Comparison of ENCODE assay signal across 14 cellular contexts in genomic region chr15:75225102-75225836, GRCh38. TPM values are rescaled to one million over a fixed set of nuclear protein-coding genes. Genes with fewer than 3 reads are reported as not detected.
A peak's percentile ranks its signal among the peaks of the same experiment; 100 is the strongest.
DNase-seq lines count a peak whose midpoint lies in the region; ATAC-seq, FAIRE-seq and TF ChIP-seq lines count a peak whose summit lies in the region.
"Not testable (repeated sequence)": the region's sequence is repeated elsewhere in the genome, so short reads cannot be mapped to it uniquely, and the experiment has no call there.
"Had no signal": no experiment of that assay in that cellular context is flagged by ENCODE, and none has a peak within 500 bp of the region (broad histone marks: within the 10 kb centered on the region; RNA-seq: fewer than 3 reads in every experiment).

No MANE protein-coding gene starts in this region.

- not testable (repeated sequence) for H3K27ac ChIP-seq in kidney (ENCODE audit: low read depth in 2 of 2, low read length in 2 of 2); lower lobe of right lung

- H3K9me3 ChIP-seq in T-helper 17 cell (ENCODE audit: control insufficient read depth, low read length, poor library complexity, severe bottlenecking); kidney (ENCODE audit: control insufficient read depth in 1 of 2, low read length in 2 of 2); lower lobe of right lung: not testable (repeated sequence)

- H3K4me1 Mint-ChIP-seq in T-helper 17 cell; neural crest cell; stimulated activated effector memory CD8-positive, alpha-beta T cell treated with anti-CD3 and anti-CD28 coated beads, Interleukin-12 subunit alpha, Interleukin-12 subunit beta, amount 100 ng/mL, for 72 hours: not testable (repeated sequence)

- not testable (repeated sequence) for H3K4me3 ChIP-seq in H7 (ENCODE audit: insufficient read depth, low read depth, low read length); kidney (ENCODE audit: low read length in 2 of 2); lower lobe of right lung

- peak; percentile 29 for DNase-seq in H7
- DNase-seq in T-helper 17 cell; lower lobe of right lung; neural crest cell (ENCODE audit: low read depth, low spot score); stimulated activated effector memory CD8-positive, alpha-beta T cell treated with anti-CD3 and anti-CD28 coated beads, Interleukin-12 subunit alpha, Interleukin-12 subunit beta, amount 100 ng/mL, for 72 hours (ENCODE audit: low spot score in 2 of 2); urothelium cell line (ENCODE audit: low spot score): not testable (repeated sequence)
- DNase-seq in Right ventricle myocardium inferior (ENCODE audit: missing footprints): peak; percentile 20
- peak; percentile 37 for DNase-seq in kidney

- not testable (repeated sequence) for FAIRE-seq in kidney (lab: Jason Lieb, UNC)
- FAIRE-seq in urothelium cell line (lab: Jason Lieb, UNC): peak; percentile 5

- H3K27ac Mint-ChIP-seq in T-helper 17 cell (peak overlapping the region; percentile 61), neural crest cell (ENCODE audit: unreplicated experiment) (peak overlapping the region; percentile 43)
- H3K27ac Mint-ChIP-seq in stimulated activated effector memory CD8-positive, alpha-beta T cell treated with anti-CD3 and anti-CD28 coated beads, Interleukin-12 subunit alpha, Interleukin-12 subunit beta, amount 100 ng/mL, for 72 hours: peak overlapping the region; percentile 84

- H3K27me3 ChIP-seq in H7 (ENCODE audit: control insufficient read depth, insufficient read depth, low read length); lower lobe of right lung (ENCODE audit: low read depth): not testable (repeated sequence)

- peaks cover 13% of the 10 kb centered on the region for H3K27me3 Mint-ChIP-seq in T-helper 17 cell
- not testable (repeated sequence) for H3K27me3 Mint-ChIP-seq in neural crest cell (ENCODE audit: low read depth)

- H3K9me3 Mint-ChIP-seq in neural crest cell; stimulated activated effector memory CD8-positive, alpha-beta T cell treated with anti-CD3 and anti-CD28 coated beads, Interleukin-12 subunit alpha, Interleukin-12 subunit beta, amount 100 ng/mL, for 72 hours: not testable (repeated sequence)

- H3K36me3 ChIP-seq in H7 (replicated peaks; ENCODE audit: control insufficient read depth, insufficient read depth, low read length); kidney (ENCODE audit: control insufficient read depth in 1 of 2, insufficient read depth in 2 of 2, low read length in 2 of 2); lower lobe of right lung: not testable (repeated sequence)

- not testable (repeated sequence) for ATAC-seq in T-helper 17 cell; Right ventricle myocardium inferior; stimulated activated effector memory CD8-positive, alpha-beta T cell treated with anti-CD3 and anti-CD28 coated beads, Interleukin-12 subunit alpha, Interleukin-12 subunit beta, amount 100 ng/mL, for 72 hours
- ATAC-seq in lower lobe of right lung: peak; percentile 18 to 37

- intact Hi-C loops in Right ventricle myocardium inferior (cut with DNase I); kidney (cut with DNase I); lower lobe of right lung (cut with DNase I): not testable (repeated sequence)

- not testable (repeated sequence) for TF ChIP-seq CTCF in kidney (IDR thresholded peaks at IDR 0.05; ENCODE audit: borderline replicate concordance, extremely low read depth, insufficient read depth); lower lobe of right lung (IDR thresholded peaks at IDR 0.05); neural crest cell (conservative IDR thresholded peaks at IDR 0.05)

- H3K4me3 Mint-ChIP-seq in T-helper 17 cell; neural crest cell; stimulated activated effector memory CD8-positive, alpha-beta T cell treated with anti-CD3 and anti-CD28 coated beads, Interleukin-12 subunit alpha, Interleukin-12 subunit beta, amount 100 ng/mL, for 72 hours: not testable (repeated sequence)

- H3K4me1 ChIP-seq in kidney (ENCODE audit: control insufficient read depth in 1 of 2, insufficient read depth in 1 of 2, low read depth in 1 of 2, low read length in 2 of 2); lower lobe of right lung: not testable (repeated sequence)

- H3K36me3 Mint-ChIP-seq in T-helper 17 cell (ENCODE audit: low read depth); neural crest cell (ENCODE audit: low read depth); stimulated activated effector memory CD8-positive, alpha-beta T cell treated with anti-CD3 and anti-CD28 coated beads, Interleukin-12 subunit alpha, Interleukin-12 subunit beta, amount 100 ng/mL, for 72 hours: not testable (repeated sequence)

- H3K9ac ChIP-seq in kidney (ENCODE audit: low read length in 2 of 2): not testable (repeated sequence)

RNA-seq across cellular contexts. Expression of gene C15orf39, which starts 23.6 kb away (rescaled TPM):
- total RNA-seq in H7 (2014; rRNA removed; shearing (Covaris generic)): 35.9 and 37.1 TPM in 2 replicates
- total RNA-seq in T-helper 17 cell: 10 to 100 TPM; 30.7 to 45.6 TPM
- total RNA-seq in Right ventricle myocardium inferior: 15.0 TPM
- total RNA-seq in kidney: 32.7 TPM
- polyA plus RNA-seq in kidney (ENCODE audit: insufficient read depth, low read depth, low replicate concordance): 5.7 TPM
- 36.3 TPM for total RNA-seq in lower lobe of right lung
- total RNA-seq in neural crest cell: 23.8 and 29.5 TPM in 2 replicates

RNA-seq across cellular contexts. Expression of gene GOLGA6C, which starts 32.9 kb away (rescaled TPM):
- total RNA-seq in H7 (2014; rRNA removed; shearing (Covaris generic)): 0.07 and 0.24 TPM in 2 replicates
- total RNA-seq in T-helper 17 cell (not detected), Right ventricle myocardium inferior (not detected), kidney (not detected), lower lobe of right lung (not detected), neural crest cell (0.12 TPM in 1 of 2 replicates, not detected in the other)
- polyA plus RNA-seq in kidney (ENCODE audit: insufficient read depth, low read depth, low replicate concordance): not detected
- total RNA-seq: Calu3; CD4-positive, alpha-beta memory T cell; G401; H4 had no signal
- polyA plus RNA-seq: A549; CD4-positive, alpha-beta memory T cell had no signal

RNA-seq across cellular contexts. Expression of gene GOLGA6D, which starts 57.4 kb away (rescaled TPM):
- total RNA-seq in H7 (2014; rRNA removed; shearing (Covaris generic)): 0.28 and 1.1 TPM in 2 replicates
- total RNA-seq in T-helper 17 cell: under 1 TPM in 1 of 2 donors, not detected in 1; 0.10 TPM
- total RNA-seq in Right ventricle myocardium inferior: not detected
- total RNA-seq in kidney: not detected
- not detected for polyA plus RNA-seq in kidney (ENCODE audit: insufficient read depth, low read depth, low replicate concordance)
- not detected for total RNA-seq in lower lobe of right lung
- not detected in 2 replicates for total RNA-seq in neural crest cell
- total RNA-seq: Calu3; CD4-positive, alpha-beta memory T cell; Daoy; G401; H4 had no signal
- polyA plus RNA-seq: CD4-positive, alpha-beta memory T cell had no signal
